Comparison of ENCODE assay signal across 8 cellular contexts in the genomic region with DNA sequence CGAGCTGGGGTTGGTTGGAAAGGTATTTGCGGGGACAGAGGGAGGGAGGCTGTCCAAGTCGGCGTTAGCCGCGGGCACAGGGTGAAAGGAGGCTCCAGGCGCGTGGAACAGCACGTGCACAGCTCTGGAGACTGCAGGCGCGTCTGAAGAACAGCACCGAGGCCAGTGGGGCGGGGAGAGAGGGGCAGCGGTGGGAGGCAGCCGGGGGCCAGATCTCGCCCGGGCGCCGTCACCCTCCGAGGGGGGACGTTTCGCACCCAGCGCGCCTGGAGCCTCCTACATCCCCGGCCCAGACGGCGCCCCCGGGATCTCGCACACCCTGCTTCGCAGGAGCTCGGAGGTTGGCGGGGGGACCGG.
DNase-seq lines count a peak whose midpoint lies in the region; ATAC-seq and TF ChIP-seq lines count a peak whose summit lies in the region.

No MANE protein-coding gene starts in this region.

- H3K9me2 ChIP-seq in SU-DHL-6 (replicated peaks; ENCODE audit: insufficient read depth, low read length) = no peaks in the 10 kb centered on the region

- no peak overlapping the region for H3K27ac ChIP-seq in SU-DHL-6 (ENCODE audit: low read depth, low read length)
- no peak overlapping the region for H3K27ac ChIP-seq in iPS-18a (ENCODE audit: low read length)
- H3K27ac ChIP-seq in subcutaneous abdominal adipose tissue (ENCODE audit: low read depth, low read length) = no peak overlapping the region

- H3K4me1 ChIP-seq in iPS-18a (ENCODE audit: control insufficient read depth, low read depth, low read length) (peaks cover 4% of the 10 kb centered on the region), subcutaneous abdominal adipose tissue (ENCODE audit: control insufficient read depth in 5 of 5, insufficient read depth in 5 of 5, low read length in 5 of 5) (peaks cover 0 to 27% (median 18%) of the 10 kb centered on the region in 5 donors)

- H3K9me3 Mint-ChIP-seq in activated T-cell treated with anti-CD3 and anti-CD28 coated beads, Interleukin-2, amount 50 U/mL, for 72 hours = no peaks in the 10 kb centered on the region

- H3K27me3 Mint-ChIP-seq in activated T-cell treated with anti-CD3 and anti-CD28 coated beads, Interleukin-2, amount 50 U/mL, for 72 hours (ENCODE audit: low read depth) = no peaks in the 10 kb centered on the region

- DNase-seq in activated T-cell treated with anti-CD3 and anti-CD28 coated beads, Interleukin-2, amount 50 U/mL, for 72 hours = no peak
- DNase-seq in activated T-cell treated with anti-CD3 and anti-CD28 coated beads, Interleukin-2, amount 50 U/mL, for 48 hours = no peak
- DNase-seq in NCI-H2107 (lab: John Stamatoyannopoulos, UW) (no peak), COLO668 (lab: John Stamatoyannopoulos, UW; ENCODE audit: unreplicated experiment) (no peak)

- H3K4me3 Mint-ChIP-seq in activated T-cell treated with anti-CD3 and anti-CD28 coated beads, Interleukin-2, amount 50 U/mL, for 72 hours = peak overlapping the region; percentile 81 to 98

- no peaks in the 10 kb centered on the region for H3K9me3 ChIP-seq in SU-DHL-6 (ENCODE audit: insufficient read depth, low read length)
- no peaks in the 10 kb centered on the region for H3K9me3 ChIP-seq in iPS-18a (ENCODE audit: control insufficient read depth, low read depth, low read length)
- no peaks in the 10 kb centered on the region for H3K9me3 ChIP-seq in subcutaneous abdominal adipose tissue (ENCODE audit: control insufficient read depth in 5 of 5, low read length in 5 of 5)

- peak overlapping the region; percentile 57 for H3K4me2 ChIP-seq in SU-DHL-6 (ENCODE audit: low read depth, low read length, poor library complexity, severe bottlenecking)

- H3K4me3 ChIP-seq in SU-DHL-6 (ENCODE audit: insufficient read depth, low read length, poor library complexity, severe bottlenecking) (peak overlapping the region; percentile 53), iPS-18a (ENCODE audit: low read length) (peak overlapping the region; percentile 57), subcutaneous abdominal adipose tissue (ENCODE audit: low read depth in 1 of 5, low read length in 5 of 5) (peak overlapping the region; percentile 62 to 84 (median 72))

- H3K79me2 ChIP-seq in SU-DHL-6 (ENCODE audit: insufficient read depth, low read length) = no peaks in the 10 kb centered on the region

- no peak for TF ChIP-seq CTCF in SU-DHL-6 (IDR thresholded peaks at IDR 0.05; ENCODE audit: insufficient read depth, low read length, poor library complexity, severe bottlenecking)

- peak overlapping the region; percentile 16 for H3K27ac Mint-ChIP-seq in activated T-cell treated with anti-CD3 and anti-CD28 coated beads, Interleukin-2, amount 50 U/mL, for 72 hours

- no peaks in the 10 kb centered on the region for H3K27me3 ChIP-seq in SU-DHL-6 (ENCODE audit: low read length)
- H3K27me3 ChIP-seq in iPS-18a (ENCODE audit: control insufficient read depth, insufficient read depth, low read length) = peaks cover 14% of the 10 kb centered on the region
- peaks cover 7 to 44% (median 20%) of the 10 kb centered on the region in 5 donors for H3K27me3 ChIP-seq in subcutaneous abdominal adipose tissue (ENCODE audit: control insufficient read depth in 5 of 5, insufficient read depth in 4 of 5, low read length in 5 of 5)

- peaks cover 0 to 2% of the 10 kb centered on the region in 2 donors for H3K36me3 Mint-ChIP-seq in activated T-cell treated with anti-CD3 and anti-CD28 coated beads, Interleukin-2, amount 50 U/mL, for 72 hours (ENCODE audit: insufficient read depth in 2 of 2)

- H3K36me3 ChIP-seq in SU-DHL-6 (ENCODE audit: low read length) (no peaks in the 10 kb centered on the region), iPS-18a (ENCODE audit: control insufficient read depth, low read depth, low read length) (no peaks in the 10 kb centered on the region), subcutaneous abdominal adipose tissue (ENCODE audit: control insufficient read depth in 5 of 5, insufficient read depth in 5 of 5, low read length in 5 of 5) (no peaks in the 10 kb centered on the region)

- peak overlapping the region; percentile 45 for H2AFZ ChIP-seq in SU-DHL-6 (ENCODE audit: low read depth, low read length, severe bottlenecking)

- no peaks in the 10 kb centered on the region for H3F3A ChIP-seq in SU-DHL-6 (ENCODE audit: insufficient read depth)

- H3K4me1 Mint-ChIP-seq in activated T-cell treated with anti-CD3 and anti-CD28 coated beads, Interleukin-2, amount 50 U/mL, for 72 hours (ENCODE audit: low read depth) = peaks cover 12% of the 10 kb centered on the region

- no peak for ATAC-seq in activated T-cell treated with anti-CD3 and anti-CD28 coated beads, Interleukin-2, amount 50 U/mL, for 72 hours (replicated peaks in 1 of 2)
- no peak for ATAC-seq in activated CD4-positive, CD25-positive, alpha-beta regulatory T cell treated with anti-CD3 and anti-CD28 coated beads, Interleukin-2, amount 50 U/mL, for 24 hours

- H3K9ac ChIP-seq in SU-DHL-6 (ENCODE audit: low read length) = peak overlapping the region; percentile 47
- H3K9ac ChIP-seq in iPS-18a (ENCODE audit: low read length) = no peak overlapping the region
- peak overlapping the region in 2 of 5 donors; percentile 30 to 37 for H3K9ac ChIP-seq in subcutaneous abdominal adipose tissue (ENCODE audit: low read length in 5 of 5)

- no peaks in the 10 kb centered on the region for H4K20me1 ChIP-seq in SU-DHL-6 (ENCODE audit: low read depth, low read length)
